ENCODE assay signal across 22 cellular contexts in genomic region chr5:173047838-173048105, GRCh38. TPM values are rescaled to one million over a fixed set of nuclear protein-coding genes. Genes with fewer than 3 reads are reported as not detected.
DNase-seq lines count a peak whose midpoint lies in the region; ATAC-seq, FAIRE-seq and TF ChIP-seq lines count a peak whose summit lies in the region.
"Had no signal": no experiment of that assay in that cellular context is flagged by ENCODE, and none has a peak within 500 bp of the region (broad histone marks: within the 10 kb centered on the region; RNA-seq: fewer than 3 reads in every experiment).

No MANE protein-coding gene starts in this region.

- no peak for FAIRE-seq in H1 (lab: Jason Lieb, UNC)
- FAIRE-seq: A204.1, GM12892, GM18507, H54, HTR-8/SVneo had no signal

- 84% methylated on average over 6 of the region's 6 CpGs; no CpG with 5 or more reads in 1 of the 2 experiments for WGBS in H1 (ENCODE audit: extremely low coverage in 1 of 2, insufficient coverage in 1 of 2, insufficient read length in 1 of 2, insufficient replicate concordance in 2 of 2, low coverage in 1 of 2, low lambda C conversion rate in 2 of 2, missing lambda C conversion rate in 1 of 2), 2 experiments
- 36% methylated on average over 3 of the region's 6 CpGs for WGBS in suprapubic skin

- TF ChIP-seq EP300 in H1 (IDR thresholded peaks at IDR 0.05; ENCODE audit: borderline replicate concordance in 1 of 2, low read depth in 2 of 2, low read length in 2 of 2) (no peak), suprapubic skin (IDR thresholded peaks at IDR 0.05) (no peak)

- peak; percentile 35 for DNase-seq in GM23338 (ENCODE audit: low spot score)
- DNase-seq in Karpas-422 = peak; percentile 26
- no peak for DNase-seq in H1 (ENCODE audit: low read depth in 1 of 2, low spot score in 2 of 2)
- DNase-seq in erythroblast (lab: John Stamatoyannopoulos, UW) = no peak
- no peak for DNase-seq in stimulated activated naive CD8-positive, alpha-beta T cell treated with anti-CD3 and anti-CD28 coated beads, Interleukin-15, Interleukin-2, amounts not matched to agents 100 U/mL and 50 U/mL, for 24 hours
- DNase-seq in suprapubic skin (ENCODE audit: low spot score in 2 of 2) = no peak
- DNase-seq in Right ventricle myocardium inferior (ENCODE audit: missing footprints) = no peak
- DNase-seq: ACHN; BE2C; CD4-positive, alpha-beta T cell; DMS153; DMS79; GDM1; HFFc6 had no signal

- TF ChIP-seq POLR2A in H1 (IDR thresholded peaks at IDR 0.05; ENCODE audit: control extremely low read depth in 1 of 2, low read depth in 2 of 2, low read length in 2 of 2) (no peak), erythroblast (IDR thresholded peaks at IDR 0.05; ENCODE audit: low read length) (no peak), suprapubic skin (IDR thresholded peaks at IDR 0.05) (no peak)

- H3K79me1 ChIP-seq in H1 (ENCODE audit: low read depth, low read length) = no peaks in the 10 kb centered on the region

- no peak overlapping the region for H3K4me3 ChIP-seq in GM23338
- H3K4me3 ChIP-seq in Karpas-422 (ENCODE audit: low read length) = no peak overlapping the region
- H3K4me3 ChIP-seq in H1 (ENCODE audit: extremely low read depth in 1 of 4, insufficient read depth in 2 of 4, low read depth in 3 of 4, low read length in 4 of 4) = no peak overlapping the region
- H3K4me3 ChIP-seq in suprapubic skin = no peak overlapping the region

- no peak overlapping the region for H3K4me3 Mint-ChIP-seq in GM23338
- H3K4me3 Mint-ChIP-seq in stimulated activated memory B cell treated with anti-CD40 and anti-IgM and Interleukin-4, amounts not matched to agents 10 μg/mL and 1 μg/mL and 100 μg/mL, for 72 hours = no peak overlapping the region
- H3K4me3 Mint-ChIP-seq: CD4-positive, alpha-beta T cell; HFFc6 had no signal

- H3K4ac ChIP-seq in H1 (replicated peaks; ENCODE audit: insufficient read length, low read depth, low read length) = no peak overlapping the region

- H3K9me3 Mint-ChIP-seq in GM23338 = no peaks in the 10 kb centered on the region
- no peaks in the 10 kb centered on the region for H3K9me3 Mint-ChIP-seq in stimulated activated memory B cell treated with anti-CD40 and anti-IgM and Interleukin-4, amounts not matched to agents 10 μg/mL and 1 μg/mL and 100 μg/mL, for 72 hours
- H3K9me3 Mint-ChIP-seq: CD4-positive, alpha-beta T cell; HFFc6 had no signal

- H3K9me3 ChIP-seq in Karpas-422 (ENCODE audit: low read length) (no peaks in the 10 kb centered on the region), H1 (ENCODE audit: insufficient read depth in 2 of 2, low read depth in 1 of 2, low read length in 1 of 2) (no peaks in the 10 kb centered on the region), suprapubic skin (no peaks in the 10 kb centered on the region)
- H3K9me3 ChIP-seq: BE2C had no signal

- no peak overlapping the region for H2BK120ac ChIP-seq in H1 (replicated peaks; ENCODE audit: low read depth, low read length)

- H3K27ac Mint-ChIP-seq in GM23338 = no peak overlapping the region
- peak overlapping the region; percentile 19 for H3K27ac Mint-ChIP-seq in stimulated activated memory B cell treated with anti-CD40 and anti-IgM and Interleukin-4, amounts not matched to agents 10 μg/mL and 1 μg/mL and 100 μg/mL, for 72 hours
- H3K27ac Mint-ChIP-seq: CD4-positive, alpha-beta T cell; HFFc6 had no signal

- H3K27ac ChIP-seq in GM23338 (ENCODE audit: low read depth) = no peak overlapping the region
- no peak overlapping the region for H3K27ac ChIP-seq in Karpas-422 (ENCODE audit: low read length)
- no peak overlapping the region for H3K27ac ChIP-seq in H1 (ENCODE audit: low read depth, low read length)
- no peak overlapping the region for H3K27ac ChIP-seq in suprapubic skin
- H3K27ac ChIP-seq: KMS-11 had no signal

- no peak overlapping the region for H4K8ac ChIP-seq in H1 (ENCODE audit: extremely low read depth, insufficient read depth, low read length)

- intact Hi-C loops in Right ventricle myocardium inferior (cut with DNase I) = no loop called here

- H2BK12ac ChIP-seq in H1 (ENCODE audit: low read depth, low read length) = no peak overlapping the region

- H3K23ac ChIP-seq in H1 (ENCODE audit: insufficient read length) = no peak overlapping the region

- no peak overlapping the region for H2BK5ac ChIP-seq in H1 (ENCODE audit: low read depth, low read length)

- no peak overlapping the region for H3K14ac ChIP-seq in H1 (ENCODE audit: insufficient read length)

- ATAC-seq in GM23338 (peak; percentile 77), Right ventricle myocardium inferior (no peak)
- no peak for ATAC-seq in stimulated activated memory B cell treated with anti-CD40 and anti-IgM and Interleukin-4, amounts not matched to agents 10 μg/mL and 1 μg/mL and 100 μg/mL, for 72 hours
- no peak for ATAC-seq in stimulated activated naive CD8-positive, alpha-beta T cell treated with anti-CD3 and anti-CD28 coated beads, Interleukin-15, Interleukin-2, amounts not matched to agents 100 U/mL and 50 U/mL, for 24 hours
- ATAC-seq: HCT116 had no signal

- H2BK20ac ChIP-seq in H1 (ENCODE audit: low read length) = no peak overlapping the region

- no peak overlapping the region for H4K5ac ChIP-seq in H1 (ENCODE audit: insufficient read length, low read depth, low read length)

- TF ChIP-seq RAD21 in H1 (IDR thresholded peaks at IDR 0.05 in 1 of 2, conservative IDR thresholded peaks at IDR 0.05 in 1 of 2; ENCODE audit: low read depth in 2 of 2, low read length in 2 of 2) = no peak

- H2AFZ ChIP-seq in GM23338 (0 out of 2 replicates have a peak overlapping the region, but pooled peaks have one; percentile 72), Karpas-422 (ENCODE audit: low read length) (no peak overlapping the region), H1 (ENCODE audit: low read length) (peak overlapping the region; percentile 71)

- H3K18ac ChIP-seq in H1 (ENCODE audit: extremely low read depth, low read length) = no peak overlapping the region

- no peak overlapping the region for H4K91ac ChIP-seq in H1 (replicated peaks; ENCODE audit: insufficient read length, low read length)

- H3K79me2 ChIP-seq in GM23338 (replicated peaks; ENCODE audit: insufficient read depth) = no peaks in the 10 kb centered on the region
- H3K79me2 ChIP-seq in Karpas-422 (ENCODE audit: low read length) = no peaks in the 10 kb centered on the region
- H3K79me2 ChIP-seq in H1 (ENCODE audit: control insufficient read depth in 1 of 2, insufficient read depth in 2 of 2, low read length in 2 of 2) = no peaks in the 10 kb centered on the region

- POLR2A ChIA-PET in H1 (lab: Charles Lee; ENCODE audit: partially characterized antibody) = no interaction called here

- H3F3A ChIP-seq in GM23338 (replicated peaks; ENCODE audit: low read depth) = no peaks in the 10 kb centered on the region

- no peaks in the 10 kb centered on the region for H3K36me3 Mint-ChIP-seq in GM23338 (ENCODE audit: low read depth)
- H3K36me3 Mint-ChIP-seq in stimulated activated memory B cell treated with anti-CD40 and anti-IgM and Interleukin-4, amounts not matched to agents 10 μg/mL and 1 μg/mL and 100 μg/mL, for 72 hours = no peaks in the 10 kb centered on the region

- H3K4me1 ChIP-seq in GM23338 (ENCODE audit: insufficient read depth) = 0 out of 2 replicates have a peak, but pooled peaks cover 8% of the 10 kb centered on the region
- no peaks in the 10 kb centered on the region for H3K4me1 ChIP-seq in Karpas-422 (ENCODE audit: low read length)
- peaks cover 0 to 6% (median 3%) of the 10 kb centered on the region in 4 experiments; a peak in 2 of 7 replicates for H3K4me1 ChIP-seq in H1 (replicated peaks in 1 of 4; ENCODE audit: control insufficient read depth in 3 of 4, insufficient read depth in 4 of 4, low read length in 3 of 4)
- no peaks in the 10 kb centered on the region for H3K4me1 ChIP-seq in suprapubic skin
- H3K4me1 ChIP-seq: BE2C had no signal

- H3K56ac ChIP-seq in H1 (replicated peaks; ENCODE audit: insufficient read length, low read depth, low read length) = no peak overlapping the region

- H3K36me3 ChIP-seq in GM23338 (ENCODE audit: insufficient read depth) (no peaks in the 10 kb centered on the region), Karpas-422 (ENCODE audit: insufficient read depth, low read length) (no peaks in the 10 kb centered on the region), H1 (ENCODE audit: control insufficient read depth in 2 of 4, insufficient read depth in 4 of 4, low read length in 3 of 4) (no peaks in the 10 kb centered on the region), suprapubic skin (no peaks in the 10 kb centered on the region)
- H3K36me3 ChIP-seq: BE2C had no signal

- CTCF ChIA-PET in H1 (lab: Charles Lee; ENCODE audit: partially characterized antibody) = interaction anchor here (0.7 kb wide), 1 partner anchor 257 kb away, joined by 3 read pairs; no protein-coding TSS in a partner anchor

- H3K27me3 ChIP-seq in GM23338 (ENCODE audit: insufficient read depth) (no peaks in the 10 kb centered on the region), Karpas-422 (ENCODE audit: low read length) (no peaks in the 10 kb centered on the region), H1 (replicated peaks in 1 of 4; ENCODE audit: control insufficient read depth in 3 of 4, extremely low read depth in 1 of 4, insufficient read depth in 3 of 4, low read length in 3 of 4) (no peaks in the 10 kb centered on the region), suprapubic skin (no peaks in the 10 kb centered on the region)

- H3K9me2 ChIP-seq in GM23338 (ENCODE audit: insufficient read depth) (no peaks in the 10 kb centered on the region), Karpas-422 (replicated peaks; ENCODE audit: insufficient read depth, low read length) (no peaks in the 10 kb centered on the region)

- TF ChIP-seq CTCF in GM23338 (conservative IDR thresholded peaks at IDR 0.05; ENCODE audit: low read depth in 2 of 2) = no peak
- no peak for TF ChIP-seq CTCF in H1 (IDR thresholded peaks at IDR 0.05; ENCODE audit: control extremely low read depth in 1 of 3, insufficient read depth in 1 of 3, low read depth in 1 of 3, low read length in 3 of 3)
- no peak for TF ChIP-seq CTCF in suprapubic skin (IDR thresholded peaks at IDR 0.05)

- no peaks in the 10 kb centered on the region for H3K23me2 ChIP-seq in H1 (ENCODE audit: low read depth, low read length)

- H3K9ac ChIP-seq in Karpas-422 (ENCODE audit: low read length) (no peak overlapping the region), H1 (replicated peaks in 1 of 4; ENCODE audit: extremely low read depth in 1 of 4, low read depth in 3 of 4, low read length in 3 of 4) (no peak overlapping the region)
- H3K9ac ChIP-seq: KMS-11 had no signal

- H3K27me3 Mint-ChIP-seq in GM23338 (ENCODE audit: insufficient read depth, low read depth, poor library complexity) = peaks cover 9% of the 10 kb centered on the region
- no peaks in the 10 kb centered on the region for H3K27me3 Mint-ChIP-seq in stimulated activated memory B cell treated with anti-CD40 and anti-IgM and Interleukin-4, amounts not matched to agents 10 μg/mL and 1 μg/mL and 100 μg/mL, for 72 hours
- H3K27me3 Mint-ChIP-seq: CD4-positive, alpha-beta T cell had no signal

- H4K20me1 ChIP-seq in GM23338 (replicated peaks; ENCODE audit: insufficient read depth) (no peaks in the 10 kb centered on the region), Karpas-422 (ENCODE audit: insufficient read depth, low read depth, low read length) (no peaks in the 10 kb centered on the region), H1 (replicated peaks in 1 of 2; ENCODE audit: control insufficient read depth in 1 of 2, insufficient read depth in 2 of 2, low read length in 2 of 2) (no peaks in the 10 kb centered on the region)

- H3K4me1 Mint-ChIP-seq in GM23338 = peaks cover 6% of the 10 kb centered on the region; the same call in 2 of the 3 replicates
- H3K4me1 Mint-ChIP-seq in stimulated activated memory B cell treated with anti-CD40 and anti-IgM and Interleukin-4, amounts not matched to agents 10 μg/mL and 1 μg/mL and 100 μg/mL, for 72 hours = peaks cover 12% of the 10 kb centered on the region

- H3K4me2 ChIP-seq in GM23338 (no peak overlapping the region), Karpas-422 (ENCODE audit: low read depth, low read length, poor library complexity, severe bottlenecking) (no peak overlapping the region), H1 (ENCODE audit: insufficient read depth in 1 of 2, low read depth in 2 of 2, low read length in 2 of 2) (no peak overlapping the region)
- H3K4me2 ChIP-seq: KMS-11 had no signal

- no peak overlapping the region for H2BK15ac ChIP-seq in H1 (ENCODE audit: low read length)

- no peak overlapping the region for H2AK5ac ChIP-seq in H1 (ENCODE audit: low read depth, low read length)

RNA-seq across cellular contexts. Expression of gene CREBRF, which starts 8.4 kb away (rescaled TPM):
- 3.3 and 3.5 TPM in 2 replicates for total RNA-seq in GM23338 (2014; rRNA removed; shearing (Covaris generic))
- 2.0 TPM in 2 replicates for polyA plus RNA-seq in GM23338 (2016; fragmentation: Nextera tagmentation; extraction: Ambion mirVana)
- 24.5 and 31.9 TPM in 2 replicates for total RNA-seq in Karpas-422 (2014; rRNA removed; shearing (Covaris generic); ENCODE audit: low replicate concordance)
- total RNA-seq in H1 (2021; fragmentation: NEBNext Ultra II Directional; extraction: Animal tissue kit (Norgen Biotek cat#: 25700)) = 4.7 and 5.0 TPM in 2 replicates
- polyA plus RNA-seq in H1 (2011; rRNA removed) = 0.86 and 1.2 TPM in 2 replicates
- polyA plus RNA-seq in H1 (2011; cell fraction: cytosol; rRNA removed) = 1.5 TPM
- 4.0 TPM for polyA plus RNA-seq in H1 (2011; cell fraction: nucleus; rRNA removed)
- polyA plus RNA-seq in H1 (2012, experiment 1 of 2) = 1.7 to 3.2 TPM (median 2.4 TPM) in 4 replicates
- polyA plus RNA-seq in H1 (2012, experiment 2 of 2) = 0.10 TPM
- polyA plus RNA-seq in H1 (2013, experiment 1 of 2) = 2.3 TPM
- polyA plus RNA-seq in H1 (2013, experiment 2 of 2) = 2.5 TPM
- polyA minus RNA-seq in H1 (2011; rRNA and poly(A)+ RNA removed) = 10.0 and 10.1 TPM in 2 replicates
- polyA minus RNA-seq in H1 (2011; cell fraction: cytosol; rRNA and poly(A)+ RNA removed) = 5.9 TPM
- 20.4 TPM for polyA minus RNA-seq in H1 (2011; cell fraction: nucleus; rRNA and poly(A)+ RNA removed)
- 10 to 100 TPM; 21.8 to 65.5 (median 28.5) TPM for total RNA-seq in suprapubic skin
- total RNA-seq in Right ventricle myocardium inferior = 23.9 TPM

Comparison
In these comparisons a context has a peak if more than half of its experiments do, and no peak if none do; other contexts are left out.
1. DNase-seq: peak in GM23338 (single experiment) and Karpas-422 (single experiment); none in H1 (0 of 2), erythroblast (0 of 2), stimulated activated naive CD8-positive, alpha-beta T cell treated with anti-CD3 and anti-CD28 coated beads, Interleukin-15, Interleukin-2, amounts not matched to agents 100 U/mL and 50 U/mL, for 24 hours (single experiment), suprapubic skin (0 of 2) and Right ventricle myocardium inferior (single experiment).